18 cellular contexts compared by ENCODE assay signal in genomic region chrX:153770606-153771175, GRCh38. TPM values are rescaled to one million over a fixed set of nuclear protein-coding genes. Genes with fewer than 3 reads are reported as not detected.
"Had no signal": no experiment of that assay in that cellular context is flagged by ENCODE, and none has a peak within 500 bp of the region (broad histone marks: within the 10 kb centered on the region; RNA-seq: fewer than 3 reads in every experiment).

No MANE protein-coding gene starts in this region.

- H3K27ac ChIP-seq: epithelial cell of prostate, foreskin keratinocyte, lower lobe of right lung, neutrophil, parathyroid adenoma, right lobe of liver had no signal

- ATAC-seq: foreskin keratinocyte; lower lobe of right lung; naive thymus-derived CD8-positive, alpha-beta T cell; right lobe of liver; WTC11 had no signal

- H3K79me2 ChIP-seq: parathyroid adenoma had no signal

- H3K9me3 ChIP-seq: lower lobe of right lung, neutrophil, right lobe of liver had no signal

- H3K4me1 ChIP-seq: foreskin keratinocyte, lower lobe of right lung, parathyroid adenoma, right lobe of liver had no signal

- H2AFZ ChIP-seq: parathyroid adenoma had no signal

- H3K27me3 ChIP-seq: foreskin keratinocyte, right lobe of liver had no signal

- H3K36me3 ChIP-seq: lower lobe of right lung, neutrophil, right lobe of liver had no signal

- H3K4me3 ChIP-seq: lower lobe of right lung, right lobe of liver had no signal

- H3K9ac ChIP-seq: parathyroid adenoma had no signal

- DNase-seq: activated CD4-positive, alpha-beta memory T cell treated with anti-CD3 and anti-CD28 coated beads, Interleukin-2, amount 10 ng/mL, durations not matched to agents 7 days and 5 days; activated CD4-positive, alpha-beta T cell treated with anti-CD3 and anti-CD28 coated beads for 4 hours; activated naive CD4-positive, alpha-beta T cell treated with anti-CD3 and anti-CD28 coated beads, Interleukin-2, amount 50 U/mL, for 16 hours; activated T-cell treated with anti-CD3 and anti-CD28 coated beads, Interleukin-2, amount 50 U/mL, for 24 hours; foreskin keratinocyte; hippocampal formation; lower lobe of right lung; naive thymus-derived CD8-positive, alpha-beta T cell; small intestine; stimulated activated CD4-positive, alpha-beta T cell treated with anti-CD3 and anti-CD28 coated beads, Interleukin-4, amount 100 ng/mL, for 1 hour had no signal

- FAIRE-seq: astrocyte, bronchial epithelial cell, small intestine, TTC549 had no signal

RNA-seq across cellular contexts. Expression of gene PLXNB3, which starts 6.6 kb away (rescaled TPM):
- polyA plus RNA-seq: naive thymus-derived CD8-positive, alpha-beta T cell had no signal

RNA-seq across cellular contexts. Expression of gene SRPK3, which starts 10.2 kb away (rescaled TPM):
- total RNA-seq: activated CD4-positive, alpha-beta memory T cell treated with anti-CD3 and anti-CD28 coated beads, Interleukin-2, amount 10 ng/mL, durations not matched to agents 7 days and 5 days; astrocyte; lower lobe of right lung; naive thymus-derived CD8-positive, alpha-beta T cell; right lobe of liver; WTC11 had no signal
- polyA plus RNA-seq: naive thymus-derived CD8-positive, alpha-beta T cell had no signal
